Comparison of ENCODE assay signal across 1 cellular context in the genomic region with DNA sequence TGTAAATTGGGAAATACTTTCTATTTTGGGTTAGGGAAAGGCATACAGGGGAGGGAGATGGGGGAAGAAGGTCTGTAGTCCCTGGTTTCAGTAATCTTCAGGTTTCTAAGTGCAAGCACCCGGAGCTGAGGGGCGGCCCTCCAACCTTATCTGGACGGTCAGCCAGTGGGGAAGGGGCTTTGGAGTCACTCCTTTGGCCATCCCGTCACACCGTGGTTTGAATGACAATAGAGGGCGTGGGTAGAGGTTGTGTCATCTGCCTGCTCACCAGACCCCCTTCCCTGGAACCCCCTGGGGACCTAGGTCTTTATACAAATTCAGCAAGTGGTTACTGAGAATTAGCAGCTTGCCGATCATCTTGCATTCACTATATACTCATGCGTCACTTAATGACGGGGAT.
TF ChIP-seq lines count a peak whose summit lies in the region.

No MANE protein-coding gene starts in this region.

TF ChIP-seq in GM23338, 12 proteins besides CTCF, POLR2A, EP300 and RAD21 (continued from another document):
- TF ChIP-seq, protein P1, sequence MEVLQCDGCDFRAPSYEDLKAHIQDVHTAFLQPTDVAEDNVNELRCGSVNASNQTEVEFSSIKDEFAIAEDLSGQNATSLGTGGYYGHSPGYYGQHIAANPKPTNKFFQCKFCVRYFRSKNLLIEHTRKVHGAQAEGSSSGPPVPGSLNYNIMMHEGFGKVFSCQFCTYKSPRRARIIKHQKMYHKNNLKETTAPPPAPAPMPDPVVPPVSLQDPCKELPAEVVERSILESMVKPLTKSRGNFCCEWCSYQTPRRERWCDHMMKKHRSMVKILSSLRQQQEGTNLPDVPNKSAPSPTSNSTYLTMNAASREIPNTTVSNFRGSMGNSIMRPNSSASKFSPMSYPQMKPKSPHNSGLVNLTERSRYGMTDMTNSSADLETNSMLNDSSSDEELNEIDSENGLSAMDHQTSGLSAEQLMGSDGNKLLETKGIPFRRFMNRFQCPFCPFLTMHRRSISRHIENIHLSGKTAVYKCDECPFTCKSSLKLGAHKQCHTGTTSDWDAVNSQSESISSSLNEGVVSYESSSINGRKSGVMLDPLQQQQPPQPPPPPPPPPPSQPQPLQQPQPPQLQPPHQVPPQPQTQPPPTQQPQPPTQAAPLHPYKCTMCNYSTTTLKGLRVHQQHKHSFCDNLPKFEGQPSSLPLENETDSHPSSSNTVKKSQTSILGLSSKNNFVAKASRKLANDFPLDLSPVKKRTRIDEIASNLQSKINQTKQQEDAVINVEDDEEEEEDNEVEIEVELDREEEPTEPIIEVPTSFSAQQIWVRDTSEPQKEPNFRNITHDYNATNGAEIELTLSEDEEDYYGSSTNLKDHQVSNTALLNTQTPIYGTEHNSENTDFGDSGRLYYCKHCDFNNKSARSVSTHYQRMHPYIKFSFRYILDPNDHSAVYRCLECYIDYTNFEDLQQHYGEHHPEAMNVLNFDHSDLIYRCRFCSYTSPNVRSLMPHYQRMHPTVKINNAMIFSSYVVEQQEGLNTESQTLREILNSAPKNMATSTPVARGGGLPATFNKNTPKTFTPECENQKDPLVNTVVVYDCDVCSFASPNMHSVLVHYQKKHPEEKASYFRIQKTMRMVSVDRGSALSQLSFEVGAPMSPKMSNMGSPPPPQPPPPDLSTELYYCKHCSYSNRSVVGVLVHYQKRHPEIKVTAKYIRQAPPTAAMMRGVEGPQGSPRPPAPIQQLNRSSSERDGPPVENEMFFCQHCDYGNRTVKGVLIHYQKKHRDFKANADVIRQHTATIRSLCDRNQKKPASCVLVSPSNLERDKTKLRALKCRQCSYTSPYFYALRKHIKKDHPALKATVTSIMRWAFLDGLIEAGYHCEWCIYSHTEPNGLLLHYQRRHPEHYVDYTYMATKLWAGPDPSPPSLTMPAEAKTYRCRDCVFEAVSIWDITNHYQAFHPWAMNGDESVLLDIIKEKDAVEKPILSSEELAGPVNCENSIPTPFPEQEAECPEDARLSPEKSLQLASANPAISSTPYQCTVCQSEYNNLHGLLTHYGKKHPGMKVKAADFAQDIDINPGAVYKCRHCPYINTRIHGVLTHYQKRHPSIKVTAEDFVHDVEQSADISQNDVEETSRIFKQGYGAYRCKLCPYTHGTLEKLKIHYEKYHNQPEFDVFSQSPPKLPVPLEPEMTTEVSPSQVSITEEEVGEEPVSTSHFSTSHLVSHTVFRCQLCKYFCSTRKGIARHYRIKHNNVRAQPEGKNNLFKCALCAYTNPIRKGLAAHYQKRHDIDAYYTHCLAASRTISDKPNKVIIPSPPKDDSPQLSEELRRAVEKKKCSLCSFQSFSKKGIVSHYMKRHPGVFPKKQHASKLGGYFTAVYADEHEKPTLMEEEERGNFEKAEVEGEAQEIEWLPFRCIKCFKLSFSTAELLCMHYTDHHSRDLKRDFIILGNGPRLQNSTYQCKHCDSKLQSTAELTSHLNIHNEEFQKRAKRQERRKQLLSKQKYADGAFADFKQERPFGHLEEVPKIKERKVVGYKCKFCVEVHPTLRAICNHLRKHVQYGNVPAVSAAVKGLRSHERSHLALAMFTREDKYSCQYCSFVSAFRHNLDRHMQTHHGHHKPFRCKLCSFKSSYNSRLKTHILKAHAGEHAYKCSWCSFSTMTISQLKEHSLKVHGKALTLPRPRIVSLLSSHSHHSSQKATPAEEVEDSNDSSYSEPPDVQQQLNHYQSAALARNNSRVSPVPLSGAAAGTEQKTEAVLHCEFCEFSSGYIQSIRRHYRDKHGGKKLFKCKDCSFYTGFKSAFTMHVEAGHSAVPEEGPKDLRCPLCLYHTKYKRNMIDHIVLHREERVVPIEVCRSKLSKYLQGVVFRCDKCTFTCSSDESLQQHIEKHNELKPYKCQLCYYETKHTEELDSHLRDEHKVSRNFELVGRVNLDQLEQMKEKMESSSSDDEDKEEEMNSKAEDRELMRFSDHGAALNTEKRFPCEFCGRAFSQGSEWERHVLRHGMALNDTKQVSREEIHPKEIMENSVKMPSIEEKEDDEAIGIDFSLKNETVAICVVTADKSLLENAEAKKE (CRISPR knock-in tag; IDR thresholded peaks at IDR 0.05), result no peak
